Comparison of ENCODE assay signal across 19 cellular contexts in genomic region chr3:57729339-57730039, GRCh38. TPM values are rescaled to one million over a fixed set of nuclear protein-coding genes. Genes with fewer than 3 reads are reported as not detected.
DNase-seq lines count a peak whose midpoint lies in the region; TF ChIP-seq lines count a peak whose summit lies in the region.
"Had no signal": no experiment of that assay in that cellular context is flagged by ENCODE, and none has a peak within 500 bp of the region (broad histone marks: within the 10 kb centered on the region; RNA-seq: fewer than 3 reads in every experiment).

No MANE protein-coding gene starts in this region.

- peak; percentile 5 for DNase-seq in ELF-1 (ENCODE audit: low read depth, low spot score)
- DNase-seq in MV-4-11 (lab: John Stamatoyannopoulos, UW) = peak; percentile 70
- peak; percentile 57 for DNase-seq in amniotic epithelial cell (ENCODE audit: low read depth)
- DNase-seq in osteocyte (ENCODE audit: extremely low spot score, unreplicated experiment) = peak; percentile 34
- DNase-seq in LoVo (ENCODE audit: low spot score) = no peak
- no peak for DNase-seq in immature natural killer cell
- no peak for DNase-seq in mucosa of gallbladder (ENCODE audit: low spot score)
- no peak for DNase-seq in globus pallidus (ENCODE audit: low spot score)
- DNase-seq: activated CD4-positive, alpha-beta T cell treated with anti-CD3 and anti-CD28 coated beads, Interleukin-2, amount 10 ng/mL, durations not matched to agents 24 days and 14 days; activated naive CD8-positive, alpha-beta T cell treated with anti-CD3 and anti-CD28 coated beads for 36 hours; colonic mucosa; heart right ventricle; KG1; NCI-H1092 treated with DMSO at 0.1 percent for 48 hours; NCI-H2081; NCI-H510A; stimulated activated CD4-positive, alpha-beta T cell treated with anti-CD3 and anti-CD28 coated beads, Interleukin-12 subunit alpha, Interleukin-12 subunit beta, amount 100 ng/mL, for 4 hours; stimulated activated CD8-positive, alpha-beta memory T cell treated with anti-CD3 and anti-CD28 coated beads, Interleukin-4, amount 100 ng/mL, for 48 hours had no signal

- H3K27ac Mint-ChIP-seq in osteocyte (ENCODE audit: unreplicated experiment) (no peak overlapping the region), immature natural killer cell (no peak overlapping the region)
- H3K27ac Mint-ChIP-seq: activated CD4-positive, alpha-beta T cell treated with anti-CD3 and anti-CD28 coated beads, Interleukin-2, amount 10 ng/mL, durations not matched to agents 24 days and 14 days; activated naive CD8-positive, alpha-beta T cell treated with anti-CD3 and anti-CD28 coated beads for 36 hours; activated T-helper 17 cell treated with anti-CD3 and anti-CD28 coated beads, Interleukin-2, amount 50 U/mL, for 72 hours had no signal

- no peaks in the 10 kb centered on the region for H3K36me3 Mint-ChIP-seq in osteocyte (ENCODE audit: unreplicated experiment)
- peaks cover 0 to 3% (median 0%) of the 10 kb centered on the region in 3 donors for H3K36me3 Mint-ChIP-seq in immature natural killer cell
- H3K36me3 Mint-ChIP-seq: activated naive CD8-positive, alpha-beta T cell treated with anti-CD3 and anti-CD28 coated beads for 36 hours had no signal

- no peak for TF ChIP-seq CTCF in osteocyte (IDR thresholded peaks at IDR 0.05)

- H3K4me1 Mint-ChIP-seq in osteocyte (ENCODE audit: unreplicated experiment) (no peaks in the 10 kb centered on the region), immature natural killer cell (no peaks in the 10 kb centered on the region)
- H3K4me1 Mint-ChIP-seq: activated CD4-positive, alpha-beta T cell treated with anti-CD3 and anti-CD28 coated beads, Interleukin-2, amount 10 ng/mL, durations not matched to agents 24 days and 14 days; activated naive CD8-positive, alpha-beta T cell treated with anti-CD3 and anti-CD28 coated beads for 36 hours; activated T-helper 17 cell treated with anti-CD3 and anti-CD28 coated beads, Interleukin-2, amount 50 U/mL, for 72 hours had no signal

- H3K27me3 Mint-ChIP-seq in osteocyte (ENCODE audit: unreplicated experiment) (peaks cover 2% of the 10 kb centered on the region), immature natural killer cell (ENCODE audit: low read depth in 3 of 3) (peaks cover 0 to 2% (median 0%) of the 10 kb centered on the region in 3 donors)
- H3K27me3 Mint-ChIP-seq: activated CD4-positive, alpha-beta T cell treated with anti-CD3 and anti-CD28 coated beads, Interleukin-2, amount 10 ng/mL, durations not matched to agents 24 days and 14 days; activated naive CD8-positive, alpha-beta T cell treated with anti-CD3 and anti-CD28 coated beads for 36 hours; activated T-helper 17 cell treated with anti-CD3 and anti-CD28 coated beads, Interleukin-2, amount 50 U/mL, for 72 hours had no signal

- H3K4me3 Mint-ChIP-seq in osteocyte (ENCODE audit: unreplicated experiment) = no peak overlapping the region
- H3K4me3 Mint-ChIP-seq in immature natural killer cell = no peak overlapping the region
- H3K4me3 Mint-ChIP-seq: activated CD4-positive, alpha-beta T cell treated with anti-CD3 and anti-CD28 coated beads, Interleukin-2, amount 10 ng/mL, durations not matched to agents 24 days and 14 days; activated naive CD8-positive, alpha-beta T cell treated with anti-CD3 and anti-CD28 coated beads for 36 hours; activated T-helper 17 cell treated with anti-CD3 and anti-CD28 coated beads, Interleukin-2, amount 50 U/mL, for 72 hours had no signal

- no peaks in the 10 kb centered on the region for H3K9me3 Mint-ChIP-seq in osteocyte (ENCODE audit: unreplicated experiment)
- H3K9me3 Mint-ChIP-seq in immature natural killer cell = no peaks in the 10 kb centered on the region
- H3K9me3 Mint-ChIP-seq: activated CD4-positive, alpha-beta T cell treated with anti-CD3 and anti-CD28 coated beads, Interleukin-2, amount 10 ng/mL, durations not matched to agents 24 days and 14 days; activated naive CD8-positive, alpha-beta T cell treated with anti-CD3 and anti-CD28 coated beads for 36 hours; activated T-helper 17 cell treated with anti-CD3 and anti-CD28 coated beads, Interleukin-2, amount 50 U/mL, for 72 hours had no signal

RNA-seq across cellular contexts. Expression of gene SLMAP, which starts 26.6 kb away (rescaled TPM):
- total RNA-seq in osteocyte = 69.8 and 71.5 TPM in 2 replicates
- 10 to 100 TPM; 11.0 to 31.2 (median 19.3) TPM for polyA plus RNA-seq in immature natural killer cell
- 152 TPM for total RNA-seq in mucosa of gallbladder

RNA-seq across cellular contexts. Expression of gene DENND6A, which starts 36.6 kb away (rescaled TPM):
- total RNA-seq in osteocyte (24.8 and 26.2 TPM in 2 replicates), mucosa of gallbladder (22.1 TPM)
- polyA plus RNA-seq in immature natural killer cell = 10 to 100 TPM in 2 of 3 donors, 1 to 10 TPM in 1; 8.8 to 37.1 (median 27.5) TPM

Comparison
In these comparisons a context has a peak if more than half of its experiments do, and no peak if none do; other contexts are left out.
1. DNase-seq: peak in ELF-1 (single experiment), MV-4-11 (single experiment), amniotic epithelial cell (single experiment) and osteocyte (single experiment); none in LoVo (single experiment), immature natural killer cell (0 of 3), mucosa of gallbladder (single experiment) and globus pallidus (single experiment).